ENCODE assay signal across 8 cellular contexts in the genomic region with DNA sequence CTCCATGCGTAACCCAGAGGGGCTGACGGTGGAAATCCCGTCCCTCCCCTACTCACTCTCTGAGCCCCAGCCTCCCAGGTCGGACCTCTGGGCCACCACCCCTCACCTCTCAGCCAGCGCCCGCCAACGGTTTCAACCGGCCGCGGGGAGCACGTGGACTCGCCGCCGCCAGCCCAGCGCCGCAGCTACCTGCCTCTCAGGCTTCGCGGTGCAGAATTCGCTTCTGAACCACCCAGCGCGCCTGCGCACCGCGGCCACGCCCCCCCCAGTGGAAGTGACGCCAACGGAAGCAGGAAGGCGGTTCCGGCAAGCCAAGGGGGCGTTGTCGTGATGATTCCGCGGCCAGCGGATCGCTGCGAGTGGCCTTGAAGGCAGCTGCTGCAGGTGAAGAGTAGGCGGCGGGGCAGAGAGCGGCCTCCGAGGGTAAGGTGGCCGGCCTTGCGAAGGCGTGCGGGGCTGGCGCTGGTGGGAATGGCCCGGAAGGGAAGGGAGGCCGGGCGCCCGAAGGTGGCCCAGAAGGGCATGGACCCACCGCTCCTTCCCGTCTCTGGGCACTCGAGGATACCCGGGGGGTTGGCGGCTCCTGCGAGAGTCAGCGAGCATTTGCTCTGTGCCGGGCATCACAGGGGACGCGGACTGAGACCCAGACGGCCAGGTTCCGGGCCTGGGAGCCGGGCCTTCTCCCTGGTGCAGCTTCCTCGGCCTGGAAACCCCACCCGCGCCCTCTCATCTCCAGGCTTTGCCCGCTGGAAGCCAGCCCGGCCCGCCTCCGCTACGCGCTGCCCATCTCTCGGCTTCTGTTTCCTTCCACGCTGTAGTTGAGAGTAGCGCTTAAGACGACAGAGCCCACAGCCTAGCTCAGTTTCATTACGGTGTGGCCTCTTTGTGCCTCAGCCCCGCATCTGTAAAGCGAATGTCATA. TPM values are rescaled to one million over a fixed set of nuclear protein-coding genes. Genes with fewer than 3 reads are reported as not detected.
DNase-seq lines count a peak whose midpoint lies in the region; ATAC-seq and TF ChIP-seq lines count a peak whose summit lies in the region.

A gene with protein sequence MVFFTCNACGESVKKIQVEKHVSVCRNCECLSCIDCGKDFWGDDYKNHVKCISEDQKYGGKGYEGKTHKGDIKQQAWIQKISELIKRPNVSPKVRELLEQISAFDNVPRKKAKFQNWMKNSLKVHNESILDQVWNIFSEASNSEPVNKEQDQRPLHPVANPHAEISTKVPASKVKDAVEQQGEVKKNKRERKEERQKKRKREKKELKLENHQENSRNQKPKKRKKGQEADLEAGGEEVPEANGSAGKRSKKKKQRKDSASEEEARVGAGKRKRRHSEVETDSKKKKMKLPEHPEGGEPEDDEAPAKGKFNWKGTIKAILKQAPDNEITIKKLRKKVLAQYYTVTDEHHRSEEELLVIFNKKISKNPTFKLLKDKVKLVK (minus strand): TSS at position 225 of the 921 bp plus-strand sequence. CDS start 6,412 bp downstream, outside the sequence.
A gene with protein sequence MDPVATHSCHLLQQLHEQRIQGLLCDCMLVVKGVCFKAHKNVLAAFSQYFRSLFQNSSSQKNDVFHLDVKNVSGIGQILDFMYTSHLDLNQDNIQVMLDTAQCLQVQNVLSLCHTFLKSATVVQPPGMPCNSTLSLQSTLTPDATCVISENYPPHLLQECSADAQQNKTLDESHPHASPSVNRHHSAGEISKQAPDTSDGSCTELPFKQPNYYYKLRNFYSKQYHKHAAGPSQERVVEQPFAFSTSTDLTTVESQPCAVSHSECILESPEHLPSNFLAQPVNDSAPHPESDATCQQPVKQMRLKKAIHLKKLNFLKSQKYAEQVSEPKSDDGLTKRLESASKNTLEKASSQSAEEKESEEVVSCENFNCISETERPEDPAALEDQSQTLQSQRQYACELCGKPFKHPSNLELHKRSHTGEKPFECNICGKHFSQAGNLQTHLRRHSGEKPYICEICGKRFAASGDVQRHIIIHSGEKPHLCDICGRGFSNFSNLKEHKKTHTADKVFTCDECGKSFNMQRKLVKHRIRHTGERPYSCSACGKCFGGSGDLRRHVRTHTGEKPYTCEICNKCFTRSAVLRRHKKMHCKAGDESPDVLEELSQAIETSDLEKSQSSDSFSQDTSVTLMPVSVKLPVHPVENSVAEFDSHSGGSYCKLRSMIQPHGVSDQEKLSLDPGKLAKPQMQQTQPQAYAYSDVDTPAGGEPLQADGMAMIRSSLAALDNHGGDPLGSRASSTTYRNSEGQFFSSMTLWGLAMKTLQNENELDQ (plus strand): TSS at position 322 of the 921 bp plus-strand sequence. CDS start 9,695 bp downstream, outside the sequence.

- peaks cover 3% of the 10 kb centered on the region for H3K9me3 ChIP-seq in KOPT-K1 (ENCODE audit: insufficient read depth, low read length, poor library complexity, severe bottlenecking)

- peak; percentile 91 for ATAC-seq in GM21786 (IDR thresholded peaks at IDR 0.05; ENCODE audit: unreplicated experiment)
- peak; percentile 93 to 97 for ATAC-seq in natural killer cell treated with Interleukin-12 subunit alpha and Interleukin-12 subunit beta and Interleukin-15 and Interleukin-18, amount 100 ng/mL, for 72 hours

- peak within 1 kb of the TSS; percentile 69 for H3K4me3 ChIP-seq in fibroblast of pulmonary artery (replicated peaks; ENCODE audit: low read depth, low read length)

- H3K4me3 Mint-ChIP-seq in natural killer cell treated with Interleukin-12 subunit alpha and Interleukin-12 subunit beta and Interleukin-15 and Interleukin-18, amount 100 ng/mL, for 72 hours = peak within 1 kb of the TSS; percentile 95

- TF ChIP-seq CTCF in fibroblast of pulmonary artery (IDR thresholded peaks at IDR 0.05; ENCODE audit: low read length, missing control alignments) = no peak

- H3K27ac Mint-ChIP-seq in natural killer cell treated with Interleukin-12 subunit alpha and Interleukin-12 subunit beta and Interleukin-15 and Interleukin-18, amount 100 ng/mL, for 72 hours = peak within 1 kb of the TSS; percentile 84 to 88

- H3K36me3 Mint-ChIP-seq in natural killer cell treated with Interleukin-12 subunit alpha and Interleukin-12 subunit beta and Interleukin-15 and Interleukin-18, amount 100 ng/mL, for 72 hours = peaks cover 16% of the 10 kb centered on the region

- H3K9me3 Mint-ChIP-seq in natural killer cell treated with Interleukin-12 subunit alpha and Interleukin-12 subunit beta and Interleukin-15 and Interleukin-18, amount 100 ng/mL, for 72 hours = no peaks in the 10 kb centered on the region

- no peaks in the 10 kb centered on the region for H3K27me3 Mint-ChIP-seq in natural killer cell treated with Interleukin-12 subunit alpha and Interleukin-12 subunit beta and Interleukin-15 and Interleukin-18, amount 100 ng/mL, for 72 hours

- H3K4me1 Mint-ChIP-seq in natural killer cell treated with Interleukin-12 subunit alpha and Interleukin-12 subunit beta and Interleukin-15 and Interleukin-18, amount 100 ng/mL, for 72 hours (ENCODE audit: low read depth in 2 of 2) = peaks cover 44 to 64% of the 10 kb centered on the region in 2 donors

- H3K36me3 ChIP-seq in KOPT-K1 (ENCODE audit: insufficient read depth, low read length) = peaks cover 28% of the 10 kb centered on the region

- peak within 1 kb of the TSS; percentile 80 for H3K27ac ChIP-seq in KOPT-K1 (ENCODE audit: low read depth, low read length, poor library complexity, severe bottlenecking)

- peak; percentile 87 for DNase-seq in EH (ENCODE audit: low read depth)
- DNase-seq in RPMI7951 (ENCODE audit: low read depth) = peak; percentile 79
- DNase-seq in activated T-helper 9 cell treated with anti-CD3 and anti-CD28 coated beads, Interleukin-2, amount 50 U/mL, for 16 hours (ENCODE audit: low read depth) = peak; percentile 97
- peak; percentile 90 for DNase-seq in fibroblast of pulmonary artery (ENCODE audit: low read depth)
- DNase-seq in natural killer cell treated with Interleukin-12 subunit alpha and Interleukin-12 subunit beta and Interleukin-15 and Interleukin-18, amount 100 ng/mL, for 72 hours (ENCODE audit: low spot score) = peak; percentile 97
- DNase-seq in stimulated activated naive CD4-positive, alpha-beta T cell (lab: John Stamatoyannopoulos, UW) = peak; percentile 91 to 97 (median 96)

RNA-seq across cellular contexts. Expression of the first gene that starts in this region (rescaled TPM):
- 29.3 and 31.5 TPM in 2 replicates for total RNA-seq in RPMI7951 (2014; rRNA removed; shearing (Covaris generic))
- 10 to 100 TPM; 39.1 to 59.7 TPM for total RNA-seq in natural killer cell treated with Interleukin-12 subunit alpha and Interleukin-12 subunit beta and Interleukin-15 and Interleukin-18, amount 100 ng/mL, for 72 hours

RNA-seq across cellular contexts. Expression of the second gene that starts in this region (rescaled TPM):
- 2.8 and 2.9 TPM in 2 replicates for total RNA-seq in RPMI7951 (2014; rRNA removed; shearing (Covaris generic))
- 1 to 10 TPM; 8.4 to 8.7 TPM for total RNA-seq in natural killer cell treated with Interleukin-12 subunit alpha and Interleukin-12 subunit beta and Interleukin-15 and Interleukin-18, amount 100 ng/mL, for 72 hours

Comparison
In these comparisons a context has a peak if more than half of its experiments do, and no peak if none do; other contexts are left out.
1. Peak in every context shown above with its lines: DNase-seq, ATAC-seq, H3K4me3 ChIP-seq and H3K27ac ChIP-seq.